Comparison of ENCODE assay signal across 27 cellular contexts in the genomic region with DNA sequence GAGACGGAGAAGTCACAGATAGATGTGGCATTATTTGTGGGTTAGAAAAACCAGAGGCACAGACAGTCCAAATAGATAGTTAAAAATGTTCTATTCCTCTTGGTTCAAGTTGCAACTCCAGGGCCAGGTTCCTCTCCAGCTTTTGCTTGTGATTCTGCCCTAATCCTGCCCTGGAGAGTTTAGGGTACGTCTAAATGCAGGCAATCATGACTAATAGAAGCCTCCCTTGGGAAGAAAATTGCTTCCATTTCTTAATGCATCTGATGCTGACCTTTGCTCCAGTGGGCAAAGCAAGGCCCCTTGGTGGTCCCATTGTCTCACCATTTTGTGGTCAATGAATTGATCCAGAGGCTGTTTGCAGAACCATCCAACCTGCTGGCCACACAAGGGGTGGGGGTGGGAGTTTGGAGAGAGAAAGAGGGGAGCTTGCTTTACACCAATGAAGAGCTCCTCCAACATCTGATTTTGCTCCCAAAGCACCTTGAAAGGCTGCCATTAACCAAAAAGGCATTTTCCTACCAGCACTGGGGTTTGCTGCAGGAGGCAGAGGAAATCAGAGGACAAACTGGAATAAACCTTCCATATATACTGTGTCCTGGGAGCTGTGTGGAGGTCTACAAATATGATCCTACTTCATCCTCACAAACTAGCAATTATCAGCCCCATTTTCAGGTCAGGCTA. TPM values are rescaled to one million over a fixed set of nuclear protein-coding genes. Genes with fewer than 3 reads are reported as not detected.
DNase-seq lines count a peak whose midpoint lies in the region; ATAC-seq and TF ChIP-seq lines count a peak whose summit lies in the region.
"Had no signal": no experiment of that assay in that cellular context is flagged by ENCODE, and none has a peak within 500 bp of the region (broad histone marks: within the 10 kb centered on the region; RNA-seq: fewer than 3 reads in every experiment).

No MANE protein-coding gene starts in this region.

- TF ChIP-seq CTCF in AG09319 (IDR thresholded peaks at IDR 0.05; ENCODE audit: low read depth, low read length) (no peak), WTC11 (IDR thresholded peaks at IDR 0.05) (no peak)

- H3K4me1 Mint-ChIP-seq in WTC11 = peaks cover 33% of the 10 kb centered on the region
- no peaks in the 10 kb centered on the region for H3K4me1 Mint-ChIP-seq in activated naive CD8-positive, alpha-beta T cell treated with anti-CD3 and anti-CD28 coated beads for 36 hours
- H3K4me1 Mint-ChIP-seq: naive B cell had no signal

- H3K27ac Mint-ChIP-seq in WTC11 = no peak overlapping the region
- no peak overlapping the region for H3K27ac Mint-ChIP-seq in activated naive CD8-positive, alpha-beta T cell treated with anti-CD3 and anti-CD28 coated beads for 36 hours
- H3K27ac Mint-ChIP-seq: CD4-positive, alpha-beta T cell; naive B cell; T-helper 1 cell treated with Interleukin-12 subunit alpha and Interleukin-12 subunit beta and Interleukin-4 antibody, amounts not matched to agents 30 μg/mL and 1 μg/mL, for 36 hours had no signal

- ATAC-seq in WTC11 = peak; percentile 62
- no peak for ATAC-seq in HG02938 (IDR thresholded peaks at IDR 0.05; ENCODE audit: unreplicated experiment)
- ATAC-seq in HG03571 (IDR thresholded peaks at IDR 0.05; ENCODE audit: unreplicated experiment) = no peak

- POLR2A ChIA-PET in WTC11 (lab: Charles Lee) = interaction anchor here (0.6 kb wide), 1 partner anchor 355 kb away, joined by 6 read pairs; the partner anchor contains the start of gene PLPP3

- peaks cover 88% of the 10 kb centered on the region for H3K27me3 Mint-ChIP-seq in WTC11 (ENCODE audit: low read depth)
- peaks cover 16% of the 10 kb centered on the region for H3K27me3 Mint-ChIP-seq in activated naive CD8-positive, alpha-beta T cell treated with anti-CD3 and anti-CD28 coated beads for 36 hours

- no peak overlapping the region for H3K4me3 Mint-ChIP-seq in WTC11
- no peak overlapping the region for H3K4me3 Mint-ChIP-seq in activated naive CD8-positive, alpha-beta T cell treated with anti-CD3 and anti-CD28 coated beads for 36 hours
- H3K4me3 Mint-ChIP-seq: CD4-positive, alpha-beta T cell; naive B cell; T-helper 1 cell treated with Interleukin-12 subunit alpha and Interleukin-12 subunit beta and Interleukin-4 antibody, amounts not matched to agents 30 μg/mL and 1 μg/mL, for 36 hours had no signal

- CTCF ChIA-PET in WTC11 (lab: Charles Lee) = interaction anchor here (2.0 kb wide), 1 partner anchor 34 kb away, joined by 7 read pairs; no protein-coding TSS in a partner anchor

- no peaks in the 10 kb centered on the region for H3K36me3 Mint-ChIP-seq in WTC11
- no peaks in the 10 kb centered on the region for H3K36me3 Mint-ChIP-seq in activated naive CD8-positive, alpha-beta T cell treated with anti-CD3 and anti-CD28 coated beads for 36 hours
- H3K36me3 Mint-ChIP-seq: naive B cell had no signal

- peaks cover 4% of the 10 kb centered on the region for H3K9me3 Mint-ChIP-seq in WTC11
- H3K9me3 Mint-ChIP-seq in activated naive CD8-positive, alpha-beta T cell treated with anti-CD3 and anti-CD28 coated beads for 36 hours = no peaks in the 10 kb centered on the region
- H3K9me3 Mint-ChIP-seq: CD4-positive, alpha-beta T cell; T-helper 1 cell treated with Interleukin-12 subunit alpha and Interleukin-12 subunit beta and Interleukin-4 antibody, amounts not matched to agents 30 μg/mL and 1 μg/mL, for 36 hours had no signal

- DNase-seq in AG09319 (ENCODE audit: extremely low read depth, low read depth) (peak; percentile 27), H4 (ENCODE audit: low spot score) (peak; percentile 37), WTC11 (ENCODE audit: low spot score) (no peak), fibroblast of the conjunctiva (ENCODE audit: low read depth) (peak; percentile 68), HuH-7 (ENCODE audit: low spot score) (no peak)
- DNase-seq in activated naive CD8-positive, alpha-beta T cell treated with anti-CD3 and anti-CD28 coated beads for 36 hours = no peak
- DNase-seq: activated CD4-positive, alpha-beta T cell treated with anti-CD3 and anti-CD28 coated beads, Interleukin-2, amount 50 U/mL, for 4 hours; activated CD8-positive, alpha-beta memory T cell treated with anti-CD3 and anti-CD28 coated beads, Interleukin-2, amount 50 U/mL, for 48 hours; activated effector memory CD4-positive, alpha-beta T cell treated with Interleukin-2 at 50 U/mL for 16 hours; CD4-positive, alpha-beta T cell; dorsolateral prefrontal cortex; mesendoderm; naive B cell; NCI-H1694 treated with DMSO at 0.1 percent for 48 hours; NCI-H226; NCI-H82; PC-9; stimulated activated CD4-positive, alpha-beta T cell treated with anti-CD3 and anti-CD28 coated beads, Interleukin-2, amount 100 ng/mL, for 24 hours; stimulated activated naive CD4-positive, alpha-beta T cell treated with Interleukin-2 at 50 U/mL for 16 hours; tibial artery had no signal

TF ChIP-seq in WTC11, 78 proteins besides CTCF, POLR2A, EP300 and RAD21:
- peak; percentile 91 for TF ChIP-seq PRDM15 (CRISPR knock-in tag; IDR thresholded peaks at IDR 0.05)
- TF ChIP-seq PRRX2 (CRISPR knock-in tag; IDR thresholded peaks at IDR 0.05) = no peak

RNA-seq across cellular contexts. Expression of gene C8B, which starts 31.3 kb away (rescaled TPM):
- not detected in 2 replicates for total RNA-seq in H4 (2014; rRNA removed; shearing (Covaris generic))
- total RNA-seq in WTC11 (2021) = 0.30 to 0.46 TPM in 2 of 3 replicates, not detected in the other
- not detected for total RNA-seq in activated naive CD8-positive, alpha-beta T cell treated with anti-CD3 and anti-CD28 coated beads for 36 hours
- total RNA-seq: cardiac septum; CD4-positive, alpha-beta T cell; dorsolateral prefrontal cortex; epithelial cell of proximal tubule; glomerular endothelial cell; PC-9; skeletal muscle tissue had no signal

Comparison
In these comparisons a context has a peak if more than half of its experiments do, and no peak if none do; other contexts are left out.
1. DNase-seq: peak in AG09319 (single experiment), H4 (single experiment) and fibroblast of the conjunctiva (single experiment); none in WTC11 (single experiment), HuH-7 (single experiment) and activated naive CD8-positive, alpha-beta T cell treated with anti-CD3 and anti-CD28 coated beads for 36 hours (single experiment).